In the genomic region with DNA sequence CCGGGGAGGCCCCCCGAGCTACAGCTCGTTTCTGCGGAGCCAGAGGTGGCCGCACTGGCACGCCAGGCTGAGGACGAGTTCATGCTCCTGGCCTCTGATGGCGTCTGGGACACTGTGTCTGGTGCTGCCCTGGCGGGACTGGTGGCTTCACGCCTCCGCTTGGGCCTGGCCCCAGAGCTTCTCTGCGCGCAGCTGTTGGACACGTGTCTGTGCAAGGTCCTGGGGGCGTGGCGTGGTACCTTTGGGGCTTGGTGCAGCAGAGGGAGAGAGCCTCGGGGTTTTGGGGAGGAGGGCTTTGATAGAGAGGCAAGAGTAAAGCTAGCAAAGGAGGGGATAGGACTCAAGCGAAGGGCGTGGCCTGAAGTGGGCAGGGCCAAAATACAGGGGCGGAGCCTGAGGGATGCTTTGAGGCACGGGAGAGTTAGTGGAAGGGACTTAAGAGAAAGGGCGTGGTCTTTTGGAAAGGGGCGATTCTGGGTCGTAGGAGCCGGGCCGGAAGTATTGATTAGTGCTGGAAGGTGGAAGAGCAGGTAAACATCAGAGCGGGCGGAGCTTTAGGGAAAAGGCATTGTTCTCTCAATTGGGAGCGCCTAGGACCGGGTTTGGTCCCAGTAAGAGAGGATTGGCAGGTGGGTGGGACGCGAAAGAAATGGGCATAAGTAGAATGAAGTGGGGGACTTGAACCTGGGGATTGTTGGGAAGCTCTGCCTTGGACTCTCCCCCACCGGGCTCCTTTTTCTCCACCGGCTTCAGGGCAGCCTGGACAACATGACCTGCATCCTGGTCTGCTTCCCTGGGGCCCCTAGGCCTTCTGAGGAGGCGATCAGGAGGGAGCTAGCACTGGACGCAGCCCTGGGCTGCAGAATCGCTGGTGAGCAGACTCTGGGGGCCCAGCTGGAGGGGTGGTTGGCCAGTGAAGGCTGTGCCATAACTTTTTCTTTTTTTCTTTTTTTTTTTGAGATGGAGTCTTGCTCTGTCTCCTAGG, we compare ENCODE assay signal across 6 cellular contexts. TPM values are rescaled to one million over a fixed set of nuclear protein-coding genes. Genes with fewer than 3 reads are reported as not detected.
DNase-seq lines count a peak whose midpoint lies in the region; ATAC-seq and TF ChIP-seq lines count a peak whose summit lies in the region.

No MANE protein-coding gene starts in this region.

- no peak for TF ChIP-seq CTCF in H9 (conservative IDR thresholded peaks at IDR 0.05)
- TF ChIP-seq CTCF in fibroblast of villous mesenchyme (IDR thresholded peaks at IDR 0.05; ENCODE audit: insufficient read depth, low read depth, low read length), result no peak

- H3K9me3 Mint-ChIP-seq in H9, result no peaks in the 10 kb centered on the region; a peak in 2 of 5 replicates

- no peak overlapping the region for H3K9ac ChIP-seq in H9 (ENCODE audit: extremely low read depth, insufficient read length, low read length)

- H3K79me2 ChIP-seq in H9 (ENCODE audit: insufficient read depth, low read length), result no peaks in the 10 kb centered on the region

- H2BK12ac ChIP-seq in H9 (ENCODE audit: insufficient read length, low read depth, low read length), result no peak overlapping the region

- H4K91ac ChIP-seq in H9 (ENCODE audit: insufficient read length, low read depth, low read length), result no peak overlapping the region

- peaks cover 4% of the 10 kb centered on the region; the same call in 1 of the 2 replicates for H3K4me1 ChIP-seq in H9 (ENCODE audit: insufficient read depth, low read length)

- H3K23ac ChIP-seq in H9 (ENCODE audit: insufficient read length, low read depth, low read length), result no peak overlapping the region

- no peak overlapping the region for H3K4me3 ChIP-seq in fibroblast of villous mesenchyme (ENCODE audit: low read depth, low read length)

- no CpG with 5 or more reads among the region's 37 CpGs for WGBS in H9 (ENCODE audit: extremely low coverage, insufficient read length, low lambda C conversion rate)

- peaks cover 33% of the 10 kb centered on the region for H3K27me3 Mint-ChIP-seq in H9 (ENCODE audit: low read depth)

- DNase-seq in H9 (peak; percentile 99), T1000 (lab: John Stamatoyannopoulos, UW) (peak; percentile 19), fibroblast of villous mesenchyme (ENCODE audit: low read depth) (peak; percentile 36), putamen (ENCODE audit: low spot score) (no peak)
- DNase-seq in stimulated activated CD8-positive, alpha-beta memory T cell treated with anti-CD3 and anti-CD28 coated beads, Interleukin-15, amount 100 ng/mL, for 4 hours (ENCODE audit: low read depth in 2 of 2), result peak; percentile 27 to 53

- no peak overlapping the region for H3K56ac ChIP-seq in H9 (ENCODE audit: insufficient read length, low read depth, low read length)

- no peak overlapping the region for H2AK5ac ChIP-seq in H9 (ENCODE audit: insufficient read length, low read length)

- H3K4me2 ChIP-seq in H9 (ENCODE audit: insufficient read depth, insufficient read length, low read length), result peak overlapping the region; percentile 32

- H2BK120ac ChIP-seq in H9 (ENCODE audit: low read depth, low read length, poor library complexity, severe bottlenecking), result no peak overlapping the region

- H3K36me3 Mint-ChIP-seq in H9 (ENCODE audit: insufficient read depth in 1 of 3, low read depth in 3 of 3), result peaks cover 0 to 4% (median 0%) of the 10 kb centered on the region in 3 experiments; a peak in 2 of 7 replicates

- peak overlapping the region; percentile 56 to 77 for H3K4me3 Mint-ChIP-seq in H9

- H3K27ac Mint-ChIP-seq in H9, result peak overlapping the region; percentile 8 to 81 (median 30); a peak in 4 of 7 replicates

- peaks cover 14% of the 10 kb centered on the region for H3K23me2 ChIP-seq in H9 (ENCODE audit: insufficient read length, low read depth, low read length, poor library complexity, severe bottlenecking)

- H3K27me3 ChIP-seq in H9 (ENCODE audit: insufficient read depth, low read length), result no peaks in the 10 kb centered on the region; the same call in 1 of the 2 replicates

- H3K27ac ChIP-seq in H9 (ENCODE audit: insufficient read length, low read depth, low read length), result no peak overlapping the region

- no peak for ATAC-seq in HG02840 (IDR thresholded peaks at IDR 0.05; ENCODE audit: low FRiP score, unreplicated experiment)

- H3K4me1 Mint-ChIP-seq in H9, result peaks cover 30 to 51% of the 10 kb centered on the region in 2 experiments

- H3K79me1 ChIP-seq in H9 (ENCODE audit: insufficient read depth, low read depth, low read length, poor library complexity, severe bottlenecking), result no peaks in the 10 kb centered on the region

- H2BK15ac ChIP-seq in H9 (ENCODE audit: low read depth, low read length), result no peak overlapping the region

- H2BK5ac ChIP-seq in H9 (ENCODE audit: insufficient read length, low read length), result no peak overlapping the region

- H3K14ac ChIP-seq in H9 (ENCODE audit: insufficient read depth, low read length), result no peak overlapping the region

- H4K8ac ChIP-seq in H9 (replicated peaks; ENCODE audit: insufficient read length, low read depth, low read length), result no peak overlapping the region

- no peaks in the 10 kb centered on the region for H4K20me1 ChIP-seq in H9 (ENCODE audit: control insufficient read depth, insufficient read depth, insufficient read length)

- no peak overlapping the region for H2BK20ac ChIP-seq in H9 (ENCODE audit: low read depth, low read length, poor library complexity, severe bottlenecking)

- H3K18ac ChIP-seq in H9 (ENCODE audit: insufficient read length, low read depth, low read length), result no peak overlapping the region

- no peaks in the 10 kb centered on the region for H3K9me3 ChIP-seq in H9 (ENCODE audit: control insufficient read depth, low read depth, low read length)

- no peak overlapping the region for H3K4ac ChIP-seq in H9 (ENCODE audit: low read depth, low read length)

- no peak overlapping the region for H3T11ph ChIP-seq in H9 (ENCODE audit: low read length)

- H4K5ac ChIP-seq in H9 (ENCODE audit: insufficient read length, low read depth, low read length), result no peak overlapping the region

- H2AFZ ChIP-seq in H9 (ENCODE audit: low read length), result no peak overlapping the region

RNA-seq across cellular contexts. Expression of a gene that starts 1.2 kb away (rescaled TPM):
- total RNA-seq in H9 (2021) (7.7 and 8.1 TPM in 2 replicates), fibroblast of villous mesenchyme (1.3 and 2.3 TPM in 2 replicates)

RNA-seq across cellular contexts. Expression of a gene that starts 2.6 kb away (rescaled TPM):
- total RNA-seq in H9 (2021) (18.9 and 20.1 TPM in 2 replicates), fibroblast of villous mesenchyme (6.9 and 11.9 TPM in 2 replicates)

RNA-seq across cellular contexts. Expression of a gene that starts 7.8 kb away (rescaled TPM):
- total RNA-seq in H9 (2021) (157 and 162 TPM in 2 replicates), fibroblast of villous mesenchyme (158 and 185 TPM in 2 replicates)

RNA-seq across cellular contexts. Expression of a gene that starts 31.7 kb away (rescaled TPM):
- 1.7 and 2.5 TPM in 2 replicates for total RNA-seq in H9 (2021)
- 13.0 and 16.1 TPM in 2 replicates for total RNA-seq in fibroblast of villous mesenchyme
